ENCODE assay signal across 12 cellular contexts in genomic region chr5:42250-42649, GRCh38. TPM values are rescaled to one million over a fixed set of nuclear protein-coding genes. Genes with fewer than 3 reads are reported as not detected.
DNase-seq lines count a peak whose midpoint lies in the region; ATAC-seq and TF ChIP-seq lines count a peak whose summit lies in the region.
"Had no signal": no experiment of that assay in that cellular context is flagged by ENCODE, and none has a peak within 500 bp of the region (broad histone marks: within the 10 kb centered on the region; RNA-seq: fewer than 3 reads in every experiment).

No MANE protein-coding gene starts in this region.

- CTCF ChIA-PET in activated CD4-positive, alpha-beta T cell treated with anti-CD3 and anti-CD28 coated beads, Interleukin-2, amount 10 ng/mL, durations not matched to agents 7 days and 5 days (lab: Charles Lee): no interaction called here

- no peak overlapping the region for H3K4me3 Mint-ChIP-seq in activated CD4-positive, alpha-beta T cell treated with anti-CD3 and anti-CD28 coated beads, Interleukin-2, amount 10 ng/mL, durations not matched to agents 7 days and 5 days

- peak; percentile 68 for DNase-seq in H7
- DNase-seq in SK-MEL-5 (ENCODE audit: low read depth, low spot score): peak; percentile 64
- peak; percentile 2 for DNase-seq in fibroblast of villous mesenchyme (ENCODE audit: low read depth)
- peak; percentile 35 for DNase-seq in retina
- no peak for DNase-seq in activated CD4-positive, alpha-beta T cell treated with anti-CD3 and anti-CD28 coated beads, Interleukin-2, amount 10 ng/mL, durations not matched to agents 7 days and 5 days
- DNase-seq: activated CD4-positive, alpha-beta T cell treated with anti-CD3 and anti-CD28 coated beads, Interleukin-2, amount 50 U/mL, for 4 hours; central memory CD4-positive, alpha-beta T cell; stomach had no signal

- H3K27me3 ChIP-seq in H7 (ENCODE audit: control insufficient read depth, insufficient read depth, low read length): no peaks in the 10 kb centered on the region; the same call in 1 of the 2 replicates

- peak; percentile 45 for TF ChIP-seq CTCF in fibroblast of villous mesenchyme (IDR thresholded peaks at IDR 0.05; ENCODE audit: insufficient read depth, low read depth, low read length)

- H3K36me3 Mint-ChIP-seq in activated CD4-positive, alpha-beta T cell treated with anti-CD3 and anti-CD28 coated beads, Interleukin-2, amount 10 ng/mL, durations not matched to agents 7 days and 5 days (ENCODE audit: low read depth): no peaks in the 10 kb centered on the region

- H3K27ac Mint-ChIP-seq in activated CD4-positive, alpha-beta T cell treated with anti-CD3 and anti-CD28 coated beads, Interleukin-2, amount 10 ng/mL, durations not matched to agents 7 days and 5 days: no peak overlapping the region

- in situ Hi-C loops in SK-MEL-5 (cut with HindIII; ENCODE audit: low pct_unique_long_range_greater_than_20kb, low sequenced_read_pairs): no loop called here

- H3K4me3 ChIP-seq in H7 (ENCODE audit: insufficient read depth, low read depth, low read length): no peak overlapping the region
- no peak overlapping the region for H3K4me3 ChIP-seq in fibroblast of villous mesenchyme (ENCODE audit: low read depth, low read length)
- H3K4me3 ChIP-seq: GM12878, stomach had no signal

- H3K4me1 Mint-ChIP-seq in activated CD4-positive, alpha-beta T cell treated with anti-CD3 and anti-CD28 coated beads, Interleukin-2, amount 10 ng/mL, durations not matched to agents 7 days and 5 days: no peaks in the 10 kb centered on the region

- ATAC-seq in HG02678 (IDR thresholded peaks at IDR 0.05; ENCODE audit: unreplicated experiment) (no peak), HG02610 (IDR thresholded peaks at IDR 0.05; ENCODE audit: unreplicated experiment) (no peak), GM18858 (IDR thresholded peaks at IDR 0.05; ENCODE audit: unreplicated experiment) (no peak)
- ATAC-seq: GM12878 had no signal

- POLR2A ChIA-PET in activated CD4-positive, alpha-beta T cell treated with anti-CD3 and anti-CD28 coated beads, Interleukin-2, amount 10 ng/mL, durations not matched to agents 7 days and 5 days (lab: Charles Lee): no interaction called here

- H3K36me3 ChIP-seq in H7 (replicated peaks; ENCODE audit: control insufficient read depth, insufficient read depth, low read length): no peaks in the 10 kb centered on the region
- H3K36me3 ChIP-seq: stomach had no signal

- H3K27me3 Mint-ChIP-seq in activated CD4-positive, alpha-beta T cell treated with anti-CD3 and anti-CD28 coated beads, Interleukin-2, amount 10 ng/mL, durations not matched to agents 7 days and 5 days: peaks cover 21% of the 10 kb centered on the region

- no peaks in the 10 kb centered on the region for H3K9me3 Mint-ChIP-seq in activated CD4-positive, alpha-beta T cell treated with anti-CD3 and anti-CD28 coated beads, Interleukin-2, amount 10 ng/mL, durations not matched to agents 7 days and 5 days

RNA-seq across cellular contexts. Expression of gene PLEKHG4B, which starts 49.7 kb away (rescaled TPM):
- 25.2 and 34.1 TPM in 2 replicates for total RNA-seq in H7 (2014; rRNA removed; shearing (Covaris generic))
- total RNA-seq in SK-MEL-5 (2014; rRNA removed; shearing (Covaris generic)): 0.53 and 1.8 TPM in 2 replicates
- polyA plus RNA-seq in SK-MEL-5 (2015; cell fraction: cytosol; rRNA removed): 0.24 and 0.30 TPM in 2 replicates
- polyA plus RNA-seq in SK-MEL-5 (2015; cell fraction: nucleus; rRNA removed): 0.16 and 0.28 TPM in 2 replicates
- under 0.01 TPM in 2 replicates for total RNA-seq in fibroblast of villous mesenchyme
- total RNA-seq in activated CD4-positive, alpha-beta T cell treated with anti-CD3 and anti-CD28 coated beads, Interleukin-2, amount 10 ng/mL, durations not matched to agents 7 days and 5 days: under 1 TPM; 0.10 TPM
